ENCODE assay signal across 5 cellular contexts in the genomic region with DNA sequence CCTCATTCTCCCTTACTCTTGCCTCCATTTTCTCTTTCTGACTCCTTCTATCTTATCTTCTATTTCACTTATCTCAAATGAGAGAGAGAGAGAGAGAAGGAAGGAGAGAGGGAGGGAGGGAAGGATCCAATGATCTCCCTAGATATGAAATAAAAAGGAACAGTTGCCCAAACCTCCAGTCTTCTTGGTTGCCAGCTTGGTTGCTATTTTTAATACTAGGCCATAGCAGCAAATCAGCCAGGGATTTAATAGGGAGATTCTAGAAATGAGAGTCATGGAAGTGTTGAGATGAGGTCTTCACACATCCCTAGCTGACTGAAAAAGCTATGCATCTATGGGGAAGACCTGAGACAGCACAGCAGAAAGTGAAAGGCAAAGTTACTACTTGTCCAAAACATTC. TPM values are rescaled to one million over a fixed set of nuclear protein-coding genes. Genes with fewer than 3 reads are reported as not detected.
"Had no signal": no experiment of that assay in that cellular context is flagged by ENCODE, and none has a peak within 500 bp of the region (broad histone marks: within the 10 kb centered on the region; RNA-seq: fewer than 3 reads in every experiment).

No MANE protein-coding gene starts in this region.

RNA-seq across cellular contexts. Expression of gene PRSS3, which starts 22.2 kb away (rescaled TPM):
- total RNA-seq: left ventricle myocardium superior, mononuclear cell, neural crest cell, progenitor cell of endocrine pancreas, subcutaneous adipose tissue had no signal
